ENCODE assay signal across 13 cellular contexts in the genomic region with DNA sequence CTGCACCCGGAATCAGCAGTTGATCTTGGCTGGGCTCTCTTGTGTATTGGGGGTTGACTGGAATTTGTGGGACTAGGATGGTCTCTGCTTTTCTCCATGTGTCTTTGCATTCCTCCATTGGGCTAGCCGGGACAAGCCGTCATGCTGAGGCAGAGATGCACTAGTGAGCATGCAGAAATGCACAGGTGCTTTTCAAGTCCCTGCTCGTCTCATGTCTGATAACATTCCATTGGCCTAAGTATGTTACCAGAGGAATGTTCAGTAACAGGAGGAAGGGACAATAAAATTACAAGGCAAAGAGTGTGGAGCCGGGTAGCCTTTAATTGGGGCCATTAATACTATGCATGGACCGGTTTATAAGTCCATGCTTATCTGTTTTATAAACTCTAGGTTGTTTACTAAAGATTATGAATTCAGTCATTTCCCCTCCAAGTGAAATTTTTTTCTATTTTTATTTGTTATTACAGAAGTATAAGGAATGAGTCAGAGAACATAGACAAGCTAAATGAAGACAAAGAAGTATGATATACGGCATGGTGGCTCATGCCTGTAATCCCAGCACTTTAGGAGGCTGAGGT. TPM values are rescaled to one million over a fixed set of nuclear protein-coding genes. Genes with fewer than 3 reads are reported as not detected.
A peak's percentile ranks its signal among the peaks of the same experiment; 100 is the strongest.
DNase-seq lines count a peak whose midpoint lies in the region; ATAC-seq and TF ChIP-seq lines count a peak whose summit lies in the region.
"Had no signal": no experiment of that assay in that cellular context is flagged by ENCODE, and none has a peak within 500 bp of the region (broad histone marks: within the 10 kb centered on the region; RNA-seq: fewer than 3 reads in every experiment).

No MANE protein-coding gene starts in this region.

- H3K4me2 ChIP-seq in HCT116 (ENCODE audit: low read length) (no peak overlapping the region), smooth muscle cell (peak overlapping the region; percentile 21)

- CTCF ChIA-PET in HCT116 (lab: Charles Lee) = no interaction called here
- CTCF ChIA-PET in HEK293T (lab: Yijun Ruan, JAX) = no interaction called here

- H2AFZ ChIP-seq in HCT116 (ENCODE audit: low read depth, low read length, poor library complexity, severe bottlenecking) (no peak overlapping the region), smooth muscle cell (ENCODE audit: low read depth) (no peak overlapping the region)

- intact Hi-C loops in HCT116 (cut with micrococcal nuclease) = no loop called here

- no peaks in the 10 kb centered on the region for H3K9me2 ChIP-seq in HCT116 (ENCODE audit: insufficient read depth)

- H3K4me1 ChIP-seq in HCT116 (ENCODE audit: control insufficient read depth in 1 of 2, insufficient read depth in 2 of 2, low read length in 2 of 2) = 0 out of 4 replicates have a peak, but pooled peaks cover 5% of the 10 kb centered on the region in 2 experiments
- no peaks in the 10 kb centered on the region for H3K4me1 ChIP-seq in smooth muscle cell (ENCODE audit: low read depth)

- H3K27me3 ChIP-seq in HCT116 (ENCODE audit: insufficient read depth, low read length) (no peaks in the 10 kb centered on the region), smooth muscle cell (ENCODE audit: low read depth) (no peaks in the 10 kb centered on the region)
- H3K27me3 ChIP-seq: BLaER1 treated with 17β-estradiol and CSF1 and Interleukin-3, amounts not matched to agents 10 nM and 100 nM had no signal

- WGBS in smooth muscle cell (ENCODE audit: low lambda C conversion rate) = 56% methylated on average over 7 of the region's 7 CpGs

- H3K27ac ChIP-seq in HCT116 (ENCODE audit: low read depth, low read length) (no peak overlapping the region), VCaP (peak overlapping the region; percentile 71), smooth muscle cell (ENCODE audit: low read depth) (peak overlapping the region; percentile 61)
- H3K27ac ChIP-seq: BLaER1 treated with 17β-estradiol and CSF1 and Interleukin-3, amounts not matched to agents 10 nM and 100 nM; WERI-Rb-1 had no signal

- RAD21 ChIA-PET in HCT116 (lab: Charles Lee; ENCODE audit: low non-redundant PET in 1 of 2, low total read pairs in 2 of 2, uncharacterized antibody in 2 of 2, unreplicated experiment in 2 of 2) = no interaction called here

- H3K79me2 ChIP-seq in HCT116 (ENCODE audit: insufficient read depth, low read length) (no peaks in the 10 kb centered on the region), smooth muscle cell (ENCODE audit: low read depth) (no peaks in the 10 kb centered on the region)

- BruUV-seq in HCT116 (replicated peaks; lab: Mats Ljungman, UMichigan) = no TSS peak

- H3K9ac ChIP-seq in HCT116 (ENCODE audit: low read length) = no peak overlapping the region
- no peak overlapping the region for H3K9ac ChIP-seq in smooth muscle cell (ENCODE audit: low read depth)
- H3K9ac ChIP-seq: BLaER1 treated with 17β-estradiol and CSF1 and Interleukin-3, amounts not matched to agents 10 nM and 100 nM had no signal

- DNase-seq in HCT116 (ENCODE audit: low read depth, low spot score) = no peak
- DNase-seq in hepatic stellate cell (ENCODE audit: low spot score) = peak; percentile 10
- no peak for DNase-seq in smooth muscle cell (lab: John Stamatoyannopoulos, UW; ENCODE audit: unreplicated experiment)
- DNase-seq in T-helper 1 cell = no peak
- DNase-seq in NK-92 treated with Interleukin-12 subunit alpha and Interleukin-12 subunit beta, amount 100 ng/mL, for 24 hours (lab: John Stamatoyannopoulos, UW) = no peak
- no peak for DNase-seq in HEK293T (ENCODE audit: extremely low spot score)
- DNase-seq: retina; stimulated activated naive CD4-positive, alpha-beta T cell treated with Interleukin-2 at 50 U/mL for 16 hours; WERI-Rb-1 had no signal

- TF ChIP-seq RAD21 in HCT116 (IDR thresholded peaks at IDR 0.05; ENCODE audit: low read depth) = no peak

- H3K4me3 ChIP-seq in HCT116 (replicated peaks in 1 of 2; ENCODE audit: low read depth in 1 of 2, low read length in 2 of 2) = no peak overlapping the region
- no peak overlapping the region for H3K4me3 ChIP-seq in smooth muscle cell
- H3K4me3 ChIP-seq: BLaER1 treated with 17β-estradiol and CSF1 and Interleukin-3, amounts not matched to agents 10 nM and 100 nM; coronary artery had no signal

- H3K9me3 ChIP-seq in HCT116 (ENCODE audit: control insufficient read depth in 1 of 2, insufficient read depth in 1 of 2, low read depth in 1 of 2, low read length in 2 of 2) = no peaks in the 10 kb centered on the region
- H3K9me3 ChIP-seq in smooth muscle cell (replicated peaks; ENCODE audit: low read depth) = no peaks in the 10 kb centered on the region

- ATAC-seq in HCT116 (0 out of 2 replicates have a peak, but pooled peaks have one; percentile 32), GM18505 (IDR thresholded peaks at IDR 0.05; ENCODE audit: unreplicated experiment) (no peak)

- no peaks in the 10 kb centered on the region for H3K36me3 ChIP-seq in HCT116 (ENCODE audit: control insufficient read depth in 1 of 2, insufficient read depth in 2 of 2, low read length in 2 of 2)
- H3K36me3 ChIP-seq in smooth muscle cell (ENCODE audit: low read depth) = peaks cover 3% of the 10 kb centered on the region
- H3K36me3 ChIP-seq: BLaER1 treated with 17β-estradiol and CSF1 and Interleukin-3, amounts not matched to agents 10 nM and 100 nM; WERI-Rb-1 had no signal

- no peaks in the 10 kb centered on the region for H3F3A ChIP-seq in smooth muscle cell (ENCODE audit: low read depth)

- POLR2A ChIA-PET in HCT116 (lab: Charles Lee) (no interaction called here), HEK293T (lab: Yijun Ruan, JAX) (no interaction called here)

- H4K20me1 ChIP-seq in HCT116 (ENCODE audit: insufficient read depth) = no peaks in the 10 kb centered on the region
- H4K20me1 ChIP-seq in smooth muscle cell (ENCODE audit: low read depth) = no peaks in the 10 kb centered on the region
- H4K20me1 ChIP-seq: BLaER1 treated with 17β-estradiol and CSF1 and Interleukin-3, amounts not matched to agents 10 nM and 100 nM had no signal

- TF ChIP-seq POLR2A in HCT116 (IDR thresholded peaks at IDR 0.05; ENCODE audit: borderline replicate concordance, extremely low read depth, insufficient read depth, insufficient read length) (no peak), GM18505 (IDR thresholded peaks at IDR 0.05; ENCODE audit: borderline replicate concordance, extremely low read depth, insufficient read depth, insufficient read length) (no peak)

- TF ChIP-seq CTCF in HCT116 (IDR thresholded peaks at IDR 0.05 in 2 of 3, conservative IDR thresholded peaks at IDR 0.05 in 1 of 3; ENCODE audit: borderline replicate concordance in 1 of 3, insufficient read depth in 1 of 3, low read depth in 2 of 3, low read length in 2 of 3) (no peak), VCaP (conservative IDR thresholded peaks at IDR 0.05) (no peak), smooth muscle cell (IDR thresholded peaks at IDR 0.05; ENCODE audit: borderline replicate concordance, insufficient read depth, poor library complexity, severe bottlenecking) (no peak)

TF ChIP-seq in HCT116, 20 proteins besides CTCF, POLR2A, EP300 and RAD21 (continues in another document):
- TF ChIP-seq, protein P1, sequence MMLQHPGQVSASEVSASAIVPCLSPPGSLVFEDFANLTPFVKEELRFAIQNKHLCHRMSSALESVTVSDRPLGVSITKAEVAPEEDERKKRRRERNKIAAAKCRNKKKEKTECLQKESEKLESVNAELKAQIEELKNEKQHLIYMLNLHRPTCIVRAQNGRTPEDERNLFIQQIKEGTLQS (IDR thresholded peaks at IDR 0.05) = no peak
- TF ChIP-seq ZBTB33 (IDR thresholded peaks at IDR 0.05; ENCODE audit: extremely low read depth, insufficient replicate concordance, low read length) (no peak), POLR2AphosphoS5 (IDR thresholded peaks at IDR 0.05; ENCODE audit: low read depth, low read length) (no peak), JUND (IDR thresholded peaks at IDR 0.05) (no peak)

TF ChIP-seq in HEK293T, 16 proteins besides CTCF, POLR2A, EP300 and RAD21:
- TF ChIP-seq CTBP1 (IDR thresholded peaks at IDR 0.05; ENCODE audit: borderline replicate concordance) (no peak), ARNT (IDR thresholded peaks at IDR 0.05) (no peak)

RNA-seq across cellular contexts. Expression of gene AAK1, which starts 24.4 kb away (rescaled TPM):
- total RNA-seq in HCT116 (2021; ENCODE audit: unreplicated experiment) (32.0 TPM), smooth muscle cell (33.3 and 47.7 TPM in 2 replicates)
- 13.1 and 15.3 TPM in 2 replicates for polyA plus RNA-seq in HCT116 (2012)
- polyA plus RNA-seq in smooth muscle cell = 26.9 and 48.0 TPM in 2 replicates
